In the genomic region with DNA sequence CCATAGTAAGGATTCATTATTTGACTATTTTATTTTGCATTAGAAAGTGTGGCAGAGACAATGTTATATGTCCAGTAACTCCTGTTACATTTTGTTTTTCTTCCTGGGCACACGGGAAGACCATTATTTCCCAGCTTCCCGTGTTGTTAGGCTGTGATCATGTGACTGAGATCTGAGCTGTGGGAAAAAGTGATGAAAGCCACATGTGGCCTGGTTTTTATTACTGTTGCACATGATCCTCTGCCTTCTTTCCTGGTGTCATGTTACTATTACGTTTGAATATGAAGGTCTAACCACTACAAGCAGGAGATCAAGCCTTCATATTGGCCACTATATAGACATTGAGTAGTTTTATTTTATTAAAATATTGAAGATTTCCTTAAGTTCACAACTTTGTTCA, we compare ENCODE assay signal across 15 cellular contexts. TPM values are rescaled to one million over a fixed set of nuclear protein-coding genes. Genes with fewer than 3 reads are reported as not detected.
DNase-seq lines count a peak whose midpoint lies in the region; ATAC-seq, FAIRE-seq and TF ChIP-seq lines count a peak whose summit lies in the region.
"Had no signal": no experiment of that assay in that cellular context is flagged by ENCODE, and none has a peak within 500 bp of the region (broad histone marks: within the 10 kb centered on the region; RNA-seq: fewer than 3 reads in every experiment).

No MANE protein-coding gene starts in this region.

- no peak for ATAC-seq in GM21717 (IDR thresholded peaks at IDR 0.05; ENCODE audit: unreplicated experiment)
- ATAC-seq in HG03521 (IDR thresholded peaks at IDR 0.05; ENCODE audit: unreplicated experiment): no peak
- ATAC-seq: activated T-cell treated with anti-CD3 and anti-CD28 coated beads, Interleukin-2, amount 50 U/mL, for 72 hours; lower lobe of right lung had no signal

- no peak overlapping the region for H3K27ac ChIP-seq in hepatocyte
- H3K27ac ChIP-seq: lower lobe of right lung, thoracic aorta had no signal

- no peaks in the 10 kb centered on the region for H3K9me3 ChIP-seq in hepatocyte (ENCODE audit: low read depth)
- H3K9me3 ChIP-seq: lower lobe of right lung, thoracic aorta had no signal

- H3K4me3 ChIP-seq in BJ (ENCODE audit: low read depth, low read length) (no peak overlapping the region), hepatocyte (no peak overlapping the region)
- H3K4me3 ChIP-seq: lower lobe of right lung, thoracic aorta had no signal

- peak; percentile 42 for DNase-seq in BJ (ENCODE audit: low read depth)
- DNase-seq in HT1080 (ENCODE audit: low read depth): peak; percentile 61
- peak; percentile 67 for DNase-seq in amniotic epithelial cell (ENCODE audit: low read depth)
- DNase-seq in hepatocyte (ENCODE audit: low spot score): peak; percentile 24
- no peak for DNase-seq in urothelium cell line (ENCODE audit: low spot score)
- DNase-seq in SHP77 treated with DMSO at 0.1 percent for 48 hours (lab: John Stamatoyannopoulos, UW): no peak
- DNase-seq: activated T-cell treated with anti-CD3 and anti-CD28 coated beads, Interleukin-2, amount 50 U/mL, for 72 hours; lower lobe of right lung; NCI-H1105 treated with DMSO at 0.1 percent for 48 hours; stimulated activated CD4-positive, alpha-beta T cell treated with anti-CD3 and anti-CD28 coated beads, Interleukin-2, amount 100 ng/mL, for 24 hours; stimulated activated CD8-positive, alpha-beta memory T cell treated with anti-CD3 and anti-CD28 coated beads, Interleukin-4, amount 100 ng/mL, for 48 hours had no signal

- H3K4me2 ChIP-seq in hepatocyte: no peak overlapping the region

- TF ChIP-seq CTCF in BJ (IDR thresholded peaks at IDR 0.05; ENCODE audit: insufficient read depth, low read depth, low read length) (no peak), hepatocyte (IDR thresholded peaks at IDR 0.05; ENCODE audit: poor library complexity) (no peak)

- H3K79me2 ChIP-seq in hepatocyte: no peaks in the 10 kb centered on the region

- no peak overlapping the region for H2AFZ ChIP-seq in hepatocyte

- no peak for FAIRE-seq in urothelium cell line (lab: Jason Lieb, UNC)
- FAIRE-seq: RCC 7860 had no signal

- H3K27me3 ChIP-seq in BJ (ENCODE audit: control insufficient read depth, insufficient read depth, low read length): no peaks in the 10 kb centered on the region
- no peaks in the 10 kb centered on the region for H3K27me3 ChIP-seq in hepatocyte

- H4K20me1 ChIP-seq in hepatocyte (ENCODE audit: insufficient read depth, poor library complexity, severe bottlenecking): no peaks in the 10 kb centered on the region

- POLR2A ChIA-PET in BJ (lab: Charles Lee): no interaction called here

- no peaks in the 10 kb centered on the region for H3K4me1 ChIP-seq in hepatocyte (ENCODE audit: insufficient read depth)
- H3K4me1 ChIP-seq: lower lobe of right lung had no signal

- H3K36me3 ChIP-seq in BJ (ENCODE audit: control insufficient read depth, insufficient read depth, low read length): no peaks in the 10 kb centered on the region
- no peaks in the 10 kb centered on the region for H3K36me3 ChIP-seq in hepatocyte (replicated peaks; ENCODE audit: insufficient read depth, low read depth)
- H3K36me3 ChIP-seq: lower lobe of right lung, thoracic aorta had no signal

- CTCF ChIA-PET in BJ (lab: Yijun Ruan, JAX): interaction anchor here (1.0 to 1.5 kb wide), 2 partner anchors 11 to 12 kb away, joined by 3 read pairs; no protein-coding TSS in a partner anchor

- WGBS in hepatocyte (ENCODE audit: low lambda C conversion rate, missing lambda C conversion rate): 47% methylated on average over 3 of the region's 3 CpGs

- H3K9me2 ChIP-seq in hepatocyte (replicated peaks; ENCODE audit: insufficient read depth): no peaks in the 10 kb centered on the region

RNA-seq across cellular contexts. Expression of gene MID1, which starts 28.2 kb away (rescaled TPM):
- polyA plus RNA-seq in BJ (2011; rRNA removed): 21.5 and 42.6 TPM in 2 replicates
- polyA minus RNA-seq in BJ (2011; rRNA and poly(A)+ RNA removed): 38.1 and 40.1 TPM in 2 replicates
- total RNA-seq in HT1080 (2014; rRNA removed; shearing (Covaris generic)): 17.2 and 23.8 TPM in 2 replicates
- polyA plus RNA-seq in HT1080 (2015; cell fraction: cytosol; rRNA removed): 6.5 and 9.6 TPM in 2 replicates
- polyA plus RNA-seq in HT1080 (2015; cell fraction: nucleus; rRNA removed): 20.0 and 22.8 TPM in 2 replicates
- total RNA-seq in hepatocyte: 21.1 and 23.0 TPM in 2 replicates
- polyA plus RNA-seq in hepatocyte: 21.3 and 25.9 TPM in 2 replicates

Comparison
In these comparisons a context has a peak if more than half of its experiments do, and no peak if none do; other contexts are left out.
1. DNase-seq: peak in BJ (single experiment), HT1080 (single experiment), amniotic epithelial cell (single experiment) and hepatocyte (single experiment); none in urothelium cell line (single experiment) and SHP77 treated with DMSO at 0.1 percent for 48 hours (single experiment).